Comparison of ENCODE assay signal across 8 cellular contexts in the genomic region with DNA sequence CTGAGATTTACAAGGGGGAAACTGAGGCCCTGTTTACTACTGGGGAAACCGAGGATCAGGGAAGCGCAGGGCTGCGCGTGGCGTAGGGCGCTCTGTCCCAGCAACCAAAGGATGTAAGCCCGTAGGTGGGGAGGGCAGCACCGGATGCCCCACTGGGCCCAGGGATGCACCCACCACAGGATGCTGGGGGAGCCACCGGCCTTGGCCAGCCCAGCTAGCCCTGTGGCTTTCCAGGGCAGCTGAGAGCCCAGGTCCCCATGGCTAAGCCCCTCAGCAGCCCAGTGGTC. TPM values are rescaled to one million over a fixed set of nuclear protein-coding genes. Genes with fewer than 3 reads are reported as not detected.
DNase-seq lines count a peak whose midpoint lies in the region; ATAC-seq and TF ChIP-seq lines count a peak whose summit lies in the region.

No MANE protein-coding gene starts in this region.

- peaks cover 20% of the 10 kb centered on the region for H3K79me2 ChIP-seq in DND-41 (ENCODE audit: insufficient read depth, low read length)

- H3K27ac Mint-ChIP-seq in progenitor cell of endocrine pancreas = no peak overlapping the region

- DNase-seq in DND-41 (no peak), NT2/D1 (ENCODE audit: low read depth, low spot score) (no peak), epithelial cell of prostate (ENCODE audit: low read depth, low spot score) (no peak), progenitor cell of endocrine pancreas (ENCODE audit: low spot score, unreplicated experiment) (no peak), SK-N-DZ (ENCODE audit: low spot score) (no peak), amniotic stem cell (lab: John Stamatoyannopoulos, UW) (no peak), NCI-H1417 treated with DMSO at 0.1 percent for 48 hours (lab: John Stamatoyannopoulos, UW) (no peak)

- H3K9me3 Mint-ChIP-seq in progenitor cell of endocrine pancreas (ENCODE audit: low read depth) = no peaks in the 10 kb centered on the region

- ATAC-seq in DND-41 (ENCODE audit: insufficient read depth, low read depth) (no peak), GM19035 (IDR thresholded peaks at IDR 0.05; ENCODE audit: unreplicated experiment) (no peak)

- H2AFZ ChIP-seq in DND-41 (ENCODE audit: low read depth, low read length) = peak overlapping the region; percentile 87

- peaks cover 21% of the 10 kb centered on the region for H3K36me3 Mint-ChIP-seq in progenitor cell of endocrine pancreas (ENCODE audit: insufficient read depth)

- H3K4me3 Mint-ChIP-seq in progenitor cell of endocrine pancreas (ENCODE audit: low read depth) = peak overlapping the region; percentile 92

- no peaks in the 10 kb centered on the region for H3K9me3 ChIP-seq in DND-41 (ENCODE audit: insufficient read depth, low read length, severe bottlenecking)
- H3K9me3 ChIP-seq in NT2/D1 (ENCODE audit: insufficient read depth, low read length) = no peaks in the 10 kb centered on the region

- peaks cover 13% of the 10 kb centered on the region for H3K4me1 Mint-ChIP-seq in progenitor cell of endocrine pancreas (ENCODE audit: low read depth)

- peaks cover 36% of the 10 kb centered on the region for H3K4me1 ChIP-seq in DND-41 (ENCODE audit: insufficient read depth, low read length)
- H3K4me1 ChIP-seq in NT2/D1 (ENCODE audit: insufficient read depth, insufficient read length) = peaks cover 5% of the 10 kb centered on the region

- H4K20me1 ChIP-seq in DND-41 (ENCODE audit: insufficient read depth, low read length) = peaks cover 5% of the 10 kb centered on the region; the same call in 1 of the 2 replicates

- peaks cover 41% of the 10 kb centered on the region for H3K36me3 ChIP-seq in DND-41 (ENCODE audit: insufficient read depth, low read length)
- H3K36me3 ChIP-seq in NT2/D1 (ENCODE audit: insufficient read depth, insufficient read length, low read length) = peaks cover 88% of the 10 kb centered on the region

- H3K4me2 ChIP-seq in DND-41 (ENCODE audit: insufficient read depth, low read length) = peak overlapping the region; percentile 99

- peak overlapping the region; percentile 81 for H3K9ac ChIP-seq in DND-41 (ENCODE audit: low read depth, low read length)
- H3K9ac ChIP-seq in NT2/D1 (ENCODE audit: insufficient read length, low read depth) = peak overlapping the region; percentile 53

- H3K27ac ChIP-seq in DND-41 (ENCODE audit: low read length) (peak overlapping the region; percentile 74), epithelial cell of prostate (peak overlapping the region; percentile 76)

- H3K27me3 Mint-ChIP-seq in progenitor cell of endocrine pancreas = no peaks in the 10 kb centered on the region

- H3K4me3 ChIP-seq in DND-41 (ENCODE audit: low read depth in 1 of 2, low read length in 2 of 2) = peak overlapping the region in 1 of 2 experiments; percentile 91; a peak in 3 of 4 replicates
- peak overlapping the region; percentile 13 for H3K4me3 ChIP-seq in NT2/D1 (ENCODE audit: insufficient read length, low read depth)

- TF ChIP-seq CTCF in DND-41 (IDR thresholded peaks at IDR 0.05; ENCODE audit: borderline replicate concordance, extremely low read depth, low read length, poor library complexity, severe bottlenecking) (no peak), progenitor cell of endocrine pancreas (IDR thresholded peaks at IDR 0.05; ENCODE audit: unreplicated experiment) (no peak)

- no peaks in the 10 kb centered on the region for H3K27me3 ChIP-seq in DND-41 (ENCODE audit: insufficient read depth, low read length, poor library complexity)
- H3K27me3 ChIP-seq in NT2/D1 (ENCODE audit: insufficient read depth, insufficient read length) = no peaks in the 10 kb centered on the region

RNA-seq across cellular contexts. Expression of gene RPN1, which starts 33.4 kb away (rescaled TPM):
- total RNA-seq in progenitor cell of endocrine pancreas = 166 and 170 TPM in 2 replicates
- polyA plus RNA-seq in SK-N-DZ (2014; cell fraction: cytosol; rRNA removed) = 205 and 243 TPM in 2 replicates
- 78.6 and 109 TPM in 2 replicates for polyA plus RNA-seq in SK-N-DZ (2014; cell fraction: nucleus; rRNA removed)
